Comparison of ENCODE assay signal across 21 cellular contexts in the genomic region with DNA sequence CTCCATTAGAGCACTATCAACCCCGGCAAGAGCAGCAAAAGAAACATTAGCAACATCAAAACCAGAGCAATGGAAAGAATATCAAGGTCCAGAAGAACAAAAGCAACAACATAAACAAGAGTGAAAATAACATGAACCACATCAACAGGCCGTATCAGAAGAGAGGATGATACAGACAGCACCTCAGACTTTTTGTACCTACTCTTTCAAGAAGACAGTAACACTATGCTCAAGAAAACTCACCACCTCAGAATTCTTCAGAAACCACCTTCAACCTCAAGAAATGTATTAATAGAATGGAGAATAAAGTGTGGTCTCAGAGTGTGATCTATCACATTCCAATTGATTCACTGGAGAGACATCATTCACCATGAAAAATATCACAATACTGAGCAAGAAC. TPM values are rescaled to one million over a fixed set of nuclear protein-coding genes. Genes with fewer than 3 reads are reported as not detected.
"Had no signal": no experiment of that assay in that cellular context is flagged by ENCODE, and none has a peak within 500 bp of the region (broad histone marks: within the 10 kb centered on the region; RNA-seq: fewer than 3 reads in every experiment).

No MANE protein-coding gene starts in this region.

- ATAC-seq: effector memory CD8-positive, alpha-beta T cell; gastrocnemius medialis; heart right ventricle; left lobe of liver; naive thymus-derived CD4-positive, alpha-beta T cell; stimulated activated naive CD8-positive, alpha-beta T cell treated with anti-CD3 and anti-CD28 coated beads, Interleukin-15, Interleukin-2, amounts not matched to agents 100 U/mL and 50 U/mL, for 24 hours had no signal

- H3K4me3 ChIP-seq: esophagus muscularis mucosa, gastrocnemius medialis, heart right ventricle, ovary, right atrium auricular region, sigmoid colon, skin epidermis, testis, transverse colon had no signal

- H3K4me3 Mint-ChIP-seq: dendritic cell treated with granulocyte-macrophage colony-stimulating factor and Interleukin-4, amounts not matched to agents 40 ng/mL and 50 ng/mL, for 4 days; effector memory CD8-positive, alpha-beta T cell; naive thymus-derived CD4-positive, alpha-beta T cell; neural crest cell had no signal

- H3K27ac ChIP-seq: epithelial cell of prostate, esophagus muscularis mucosa, gastrocnemius medialis, heart right ventricle, ovary, right atrium auricular region, sigmoid colon, skin epidermis, testis, transverse colon had no signal

- H3K9me3 ChIP-seq: esophagus muscularis mucosa, gastrocnemius medialis, heart right ventricle, ovary, right atrium auricular region, sigmoid colon, testis, transverse colon had no signal

- H3K4me1 ChIP-seq: esophagus muscularis mucosa, gastrocnemius medialis, right atrium auricular region, sigmoid colon, testis, transverse colon had no signal

- DNase-seq: effector memory CD8-positive, alpha-beta T cell; gastrocnemius medialis; heart right ventricle; hypothalamus; islet precursor cell; mammary epithelial cell; naive thymus-derived CD4-positive, alpha-beta T cell; nucleus accumbens; ovary; sigmoid colon; stimulated activated naive CD8-positive, alpha-beta T cell treated with anti-CD3 and anti-CD28 coated beads, Interleukin-15, Interleukin-2, amounts not matched to agents 100 U/mL and 50 U/mL, for 24 hours; testis; transverse colon had no signal

- H3K27me3 ChIP-seq: esophagus muscularis mucosa, ovary, right atrium auricular region, sigmoid colon, testis, transverse colon had no signal

- H3K9me3 Mint-ChIP-seq: dendritic cell treated with granulocyte-macrophage colony-stimulating factor and Interleukin-4, amounts not matched to agents 40 ng/mL and 50 ng/mL, for 4 days; effector memory CD8-positive, alpha-beta T cell had no signal

- H3K27ac Mint-ChIP-seq: dendritic cell treated with granulocyte-macrophage colony-stimulating factor and Interleukin-4, amounts not matched to agents 40 ng/mL and 50 ng/mL, for 4 days; effector memory CD8-positive, alpha-beta T cell had no signal

- H3K36me3 ChIP-seq: esophagus muscularis mucosa, gastrocnemius medialis, heart right ventricle, ovary, right atrium auricular region, sigmoid colon, transverse colon had no signal

- H3K27me3 Mint-ChIP-seq: effector memory CD8-positive, alpha-beta T cell; naive thymus-derived CD4-positive, alpha-beta T cell had no signal

RNA-seq across cellular contexts. Expression of a gene that starts 46.5 kb away (rescaled TPM):
- total RNA-seq: fibroblast of villous mesenchyme, mammary epithelial cell, neural crest cell had no signal
